ENCODE assay signal across 21 cellular contexts in genomic region chr15:45855907-45856579, GRCh38.
DNase-seq lines count a peak whose midpoint lies in the region; ATAC-seq, FAIRE-seq and TF ChIP-seq lines count a peak whose summit lies in the region.
"Had no signal": no experiment of that assay in that cellular context is flagged by ENCODE, and none has a peak within 500 bp of the region (broad histone marks: within the 10 kb centered on the region; RNA-seq: fewer than 3 reads in every experiment).

No MANE protein-coding gene starts in this region.

- H3K4me3 Mint-ChIP-seq in astrocyte (ENCODE audit: unreplicated experiment), result peak overlapping the region; percentile 12
- no peak overlapping the region for H3K4me3 Mint-ChIP-seq in WTC11
- H3K4me3 Mint-ChIP-seq: activated naive CD4-positive, alpha-beta T cell treated with anti-CD3 and anti-CD28 coated beads for 36 hours; memory B cell; nephron had no signal

- TF ChIP-seq CTCF in astrocyte (IDR thresholded peaks at IDR 0.05; ENCODE audit: insufficient read depth, low read depth, low read length), result no peak
- no peak for TF ChIP-seq CTCF in lower lobe of right lung (IDR thresholded peaks at IDR 0.05)
- no peak for TF ChIP-seq CTCF in WTC11 (IDR thresholded peaks at IDR 0.05)

- DNase-seq in DMS153 treated with DMSO at 0.1 percent for 48 hours (lab: John Stamatoyannopoulos, UW; ENCODE audit: unreplicated experiment), result peak; percentile 3
- DNase-seq in M059J (ENCODE audit: low read depth), result peak; percentile 80
- DNase-seq in astrocyte (ENCODE audit: low read depth), result no peak
- DNase-seq in lower lobe of right lung, result no peak
- DNase-seq in GOT3 (lab: John Stamatoyannopoulos, UW), result no peak
- DNase-seq in WTC11 (ENCODE audit: low spot score), result no peak
- no peak for DNase-seq in effector CD4-positive, alpha-beta T cell
- DNase-seq: activated naive CD4-positive, alpha-beta T cell treated with anti-CD3 and anti-CD28 coated beads for 36 hours; GDM1; NCI-H1436; small intestine; stimulated activated CD4-positive, alpha-beta T cell treated with anti-CD3 and anti-CD28 coated beads, Interleukin-4, amount 100 ng/mL, for 4 hours; stimulated activated CD8-positive, alpha-beta memory T cell treated with anti-CD3 and anti-CD28 coated beads, Interleukin-4, amount 100 ng/mL, for 48 hours had no signal

- CTCF ChIA-PET in WTC11 (lab: Charles Lee), result interaction anchor here (0.9 to 1.1 kb wide), 2 partner anchors 29 to 152 kb away, joined by 3 to 4 read pairs; no protein-coding TSS in a partner anchor

- H3K27me3 Mint-ChIP-seq in astrocyte (ENCODE audit: low read depth, unreplicated experiment) (no peaks in the 10 kb centered on the region), WTC11 (ENCODE audit: low read depth) (no peaks in the 10 kb centered on the region)
- H3K27me3 Mint-ChIP-seq: progenitor cell of endocrine pancreas had no signal

- H3K4me1 Mint-ChIP-seq in astrocyte (ENCODE audit: low read depth, unreplicated experiment) (peaks cover 6% of the 10 kb centered on the region), WTC11 (0 out of 2 replicates have a peak, but pooled peaks cover 2% of the 10 kb centered on the region)
- H3K4me1 Mint-ChIP-seq: memory B cell, nephron had no signal

- no peak overlapping the region for H3K4me2 ChIP-seq in astrocyte (ENCODE audit: low read length)

- no peak overlapping the region for H2AFZ ChIP-seq in astrocyte (ENCODE audit: low read depth, low read length)

- ATAC-seq in lower lobe of right lung (peak; percentile 40 to 73), GM18519 (IDR thresholded peaks at IDR 0.05; ENCODE audit: low FRiP score, unreplicated experiment) (no peak), WTC11 (no peak)
- ATAC-seq: gastroesophageal sphincter, GM12878, SK-N-SH treated with all-trans-retinoic acid at 6 μM for 48 hours had no signal

- H3K36me3 ChIP-seq in astrocyte (ENCODE audit: insufficient read depth, low read length), result no peaks in the 10 kb centered on the region
- no peaks in the 10 kb centered on the region for H3K36me3 ChIP-seq in lower lobe of right lung
- H3K36me3 ChIP-seq: gastroesophageal sphincter had no signal

- H3K9me3 ChIP-seq in astrocyte (ENCODE audit: insufficient read depth, low read depth, low read length) (no peaks in the 10 kb centered on the region), lower lobe of right lung (no peaks in the 10 kb centered on the region)
- H3K9me3 ChIP-seq: gastroesophageal sphincter had no signal

- H4K20me1 ChIP-seq in astrocyte (ENCODE audit: insufficient read depth, low read length), result no peaks in the 10 kb centered on the region

- no peak overlapping the region for H3K4me3 ChIP-seq in astrocyte (ENCODE audit: insufficient read depth, low read depth, low read length)
- H3K4me3 ChIP-seq in lower lobe of right lung, result no peak overlapping the region
- H3K4me3 ChIP-seq: coronary artery, gastroesophageal sphincter, GM12878 had no signal

- H3K27ac ChIP-seq in astrocyte (ENCODE audit: low read depth, low read length) (no peak overlapping the region), lower lobe of right lung (no peak overlapping the region)
- H3K27ac ChIP-seq: coronary artery, gastroesophageal sphincter had no signal

- FAIRE-seq in astrocyte (lab: Jason Lieb, UNC), result no peak
- FAIRE-seq: GM12878, small intestine had no signal

- intact Hi-C loops in lower lobe of right lung (cut with DNase I), result no loop called here

- POLR2A ChIA-PET in WTC11 (lab: Charles Lee), result no interaction called here

- H3K9me3 Mint-ChIP-seq in astrocyte (ENCODE audit: unreplicated experiment) (peaks cover 4% of the 10 kb centered on the region), WTC11 (peaks cover 7% of the 10 kb centered on the region; the same call in 1 of the 2 replicates)
- H3K9me3 Mint-ChIP-seq: activated naive CD4-positive, alpha-beta T cell treated with anti-CD3 and anti-CD28 coated beads for 36 hours had no signal

- no peak overlapping the region for H3K27ac Mint-ChIP-seq in astrocyte (ENCODE audit: unreplicated experiment)
- H3K27ac Mint-ChIP-seq in WTC11, result no peak overlapping the region; the same call in 1 of the 2 replicates
- H3K27ac Mint-ChIP-seq: activated naive CD4-positive, alpha-beta T cell treated with anti-CD3 and anti-CD28 coated beads for 36 hours; memory B cell; nephron had no signal

- H3K79me2 ChIP-seq in astrocyte (ENCODE audit: insufficient read depth, low read length), result no peaks in the 10 kb centered on the region

- H3K4me1 ChIP-seq in astrocyte (ENCODE audit: insufficient read depth, low read length) (no peaks in the 10 kb centered on the region), lower lobe of right lung (no peaks in the 10 kb centered on the region)
- H3K4me1 ChIP-seq: gastroesophageal sphincter had no signal

- H3K36me3 Mint-ChIP-seq in astrocyte (ENCODE audit: low read depth, unreplicated experiment), result no peaks in the 10 kb centered on the region
- H3K36me3 Mint-ChIP-seq in WTC11, result peaks cover 5% of the 10 kb centered on the region; the same call in 1 of the 2 replicates
- H3K36me3 Mint-ChIP-seq: memory B cell had no signal

- no peaks in the 10 kb centered on the region for H3K27me3 ChIP-seq in astrocyte (ENCODE audit: insufficient read depth, low read length)
- no peaks in the 10 kb centered on the region for H3K27me3 ChIP-seq in lower lobe of right lung (ENCODE audit: low read depth)
- H3K27me3 ChIP-seq: gastroesophageal sphincter had no signal

- H3K9ac ChIP-seq in astrocyte (ENCODE audit: low read length), result no peak overlapping the region

TF ChIP-seq in WTC11, 78 proteins besides CTCF, POLR2A, EP300 and RAD21:
- TF ChIP-seq ATF2 (CRISPR knock-in tag; IDR thresholded peaks at IDR 0.05; ENCODE audit: borderline replicate concordance, low read depth) (no peak), CDX4 (CRISPR knock-in tag; IDR thresholded peaks at IDR 0.05; ENCODE audit: borderline replicate concordance) (no peak)
TF ChIP-seq in WTC11: peak in this region for 0.

Comparison
In these comparisons a context has a peak if more than half of its experiments do, and no peak if none do; other contexts are left out.
1. DNase-seq: peak in DMS153 treated with DMSO at 0.1 percent for 48 hours (single experiment) and M059J (single experiment); none in astrocyte (single experiment), lower lobe of right lung (single experiment), GOT3 (single experiment), WTC11 (single experiment) and effector CD4-positive, alpha-beta T cell (single experiment).
2. ATAC-seq: peak in lower lobe of right lung (2 of 2); none in GM18519 (single experiment) and WTC11 (single experiment).